1 cellular context compared by ENCODE assay signal in genomic region chr7:100098913-100099312, GRCh38.
TF ChIP-seq lines count a peak whose summit lies in the region.

No MANE protein-coding gene starts in this region.

TF ChIP-seq in endothelial cell of umbilical vein, 7 proteins besides CTCF, POLR2A, EP300 and RAD21:
- TF ChIP-seq JUN (IDR thresholded peaks at IDR 0.05; ENCODE audit: borderline replicate concordance, insufficient read depth, insufficient read length, low read depth) (no peak), EZH2 (IDR thresholded peaks at IDR 0.05; ENCODE audit: borderline replicate concordance, low read depth, low read length, severe bottlenecking) (no peak), MYC (IDR thresholded peaks at IDR 0.05; ENCODE audit: low read depth, low read length) (no peak), GATA2 (IDR thresholded peaks at IDR 0.05; ENCODE audit: insufficient read depth, insufficient read length, low read depth, low read length) (no peak), MAX (IDR thresholded peaks at IDR 0.05; ENCODE audit: insufficient read depth, insufficient read length) (no peak), FOS (IDR thresholded peaks at IDR 0.05; ENCODE audit: borderline replicate concordance, insufficient read depth, low read length) (no peak), POLR2AphosphoS5 (IDR thresholded peaks at IDR 0.05; ENCODE audit: insufficient read depth, low read depth, low read length) (no peak)
